ENCODE assay signal across 1 cellular context in genomic region chr12:51246254-51246853, GRCh38.
TF ChIP-seq lines count a peak whose summit lies in the region.

No MANE protein-coding gene starts in this region.

TF ChIP-seq in SK-N-SH, 30 proteins besides CTCF, POLR2A, EP300 and RAD21:
- TF ChIP-seq TEAD4 (IDR thresholded peaks at IDR 0.05; ENCODE audit: borderline replicate concordance, insufficient read depth) (no peak), GABPA (IDR thresholded peaks at IDR 0.05; ENCODE audit: low read depth) (peak; percentile 55), SMC3 (IDR thresholded peaks at IDR 0.05; ENCODE audit: low read depth, low read length) (peak; percentile 17; the same call in 1 of the 2 replicates)
